18 cellular contexts compared by ENCODE assay signal in the genomic region with DNA sequence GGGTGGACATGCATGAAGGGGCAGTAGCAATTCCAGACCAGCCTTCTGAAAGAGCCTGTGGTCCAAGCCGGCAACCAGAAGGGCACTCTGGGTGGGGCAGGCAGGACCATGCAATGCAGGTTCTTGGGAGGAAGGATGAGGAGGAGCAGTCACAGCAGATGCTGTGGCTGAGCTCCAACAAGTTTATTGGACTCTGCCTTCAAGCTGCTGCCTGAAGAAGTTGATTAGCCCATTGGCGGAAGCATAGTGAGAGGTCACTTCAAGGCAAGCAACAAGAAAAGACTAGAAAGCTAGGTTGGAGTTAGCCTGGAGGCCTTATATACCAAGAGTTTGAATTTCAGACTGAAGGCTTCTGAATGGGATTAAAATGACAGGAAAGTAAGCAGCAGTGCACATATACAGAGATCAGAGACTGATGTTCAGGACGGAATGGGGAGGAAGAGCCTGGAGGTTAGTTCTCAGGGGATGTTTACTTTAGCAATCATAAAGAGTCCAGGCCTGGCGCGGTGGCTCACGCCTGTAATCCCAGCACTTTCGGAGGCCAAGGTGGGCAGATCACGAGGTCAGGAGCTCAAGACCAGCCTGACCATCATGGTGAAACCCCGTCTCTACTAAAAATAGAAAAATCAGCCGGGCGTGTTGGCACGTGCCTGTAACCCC.
"Had no signal": no experiment of that assay in that cellular context is flagged by ENCODE, and none has a peak within 500 bp of the region (broad histone marks: within the 10 kb centered on the region; RNA-seq: fewer than 3 reads in every experiment).

No MANE protein-coding gene starts in this region.

- H3K36me3 Mint-ChIP-seq: activated CD4-positive, alpha-beta memory T cell treated with anti-CD3 and anti-CD28 coated beads for 36 hours; natural killer cell treated with Interleukin-12 subunit alpha and Interleukin-12 subunit beta and Interleukin-15 and Interleukin-18, amount 100 ng/mL, for 72 hours had no signal

- ATAC-seq: foreskin keratinocyte; lower lobe of right lung; natural killer cell treated with Interleukin-12 subunit alpha and Interleukin-12 subunit beta and Interleukin-15 and Interleukin-18, amount 100 ng/mL, for 72 hours; right cardiac atrium; stimulated activated naive CD8-positive, alpha-beta T cell treated with anti-CD3 and anti-CD28 coated beads, Interleukin-15, amount 100 ng/mL, for 72 hours had no signal

- H3K4me1 ChIP-seq: foreskin keratinocyte, lower lobe of right lung, testis had no signal

- H3K4me3 Mint-ChIP-seq: activated CD4-positive, alpha-beta memory T cell treated with anti-CD3 and anti-CD28 coated beads for 36 hours; activated naive CD8-positive, alpha-beta T cell treated with anti-CD3 and anti-CD28 coated beads for 36 hours; activated T-cell treated with anti-CD3 and anti-CD28 coated beads, Interleukin-2, amount 50 U/mL, for 24 hours; natural killer cell treated with Interleukin-12 subunit alpha and Interleukin-12 subunit beta and Interleukin-15 and Interleukin-18, amount 100 ng/mL, for 72 hours; stimulated activated naive CD8-positive, alpha-beta T cell treated with anti-CD3 and anti-CD28 coated beads, Interleukin-15, amount 100 ng/mL, for 72 hours had no signal

- H3K36me3 ChIP-seq: brain microvascular endothelial cell, lower lobe of right lung had no signal

- FAIRE-seq: endothelial cell of umbilical vein had no signal

- H3K4me2 ChIP-seq: smooth muscle cell had no signal

- H3K9me3 ChIP-seq: lower lobe of right lung, testis had no signal

- H3K27ac Mint-ChIP-seq: activated CD4-positive, alpha-beta memory T cell treated with anti-CD3 and anti-CD28 coated beads for 36 hours; activated naive CD8-positive, alpha-beta T cell treated with anti-CD3 and anti-CD28 coated beads for 36 hours; activated T-cell treated with anti-CD3 and anti-CD28 coated beads, Interleukin-2, amount 50 U/mL, for 24 hours; natural killer cell treated with Interleukin-12 subunit alpha and Interleukin-12 subunit beta and Interleukin-15 and Interleukin-18, amount 100 ng/mL, for 72 hours; progenitor cell of endocrine pancreas had no signal

- H3K27ac ChIP-seq: brain microvascular endothelial cell, foreskin keratinocyte, lower lobe of right lung, testis had no signal

- H3K4me3 ChIP-seq: lower lobe of right lung, smooth muscle cell, testis had no signal

- H3K27me3 Mint-ChIP-seq: activated CD4-positive, alpha-beta memory T cell treated with anti-CD3 and anti-CD28 coated beads for 36 hours; activated naive CD8-positive, alpha-beta T cell treated with anti-CD3 and anti-CD28 coated beads for 36 hours; activated T-cell treated with anti-CD3 and anti-CD28 coated beads, Interleukin-2, amount 50 U/mL, for 24 hours; natural killer cell treated with Interleukin-12 subunit alpha and Interleukin-12 subunit beta and Interleukin-15 and Interleukin-18, amount 100 ng/mL, for 72 hours; progenitor cell of endocrine pancreas; stimulated activated naive CD8-positive, alpha-beta T cell treated with anti-CD3 and anti-CD28 coated beads, Interleukin-15, amount 100 ng/mL, for 72 hours had no signal

- H3K9me3 Mint-ChIP-seq: activated CD4-positive, alpha-beta memory T cell treated with anti-CD3 and anti-CD28 coated beads for 36 hours; activated naive CD8-positive, alpha-beta T cell treated with anti-CD3 and anti-CD28 coated beads for 36 hours; activated T-cell treated with anti-CD3 and anti-CD28 coated beads, Interleukin-2, amount 50 U/mL, for 24 hours; natural killer cell treated with Interleukin-12 subunit alpha and Interleukin-12 subunit beta and Interleukin-15 and Interleukin-18, amount 100 ng/mL, for 72 hours; stimulated activated naive CD8-positive, alpha-beta T cell treated with anti-CD3 and anti-CD28 coated beads, Interleukin-15, amount 100 ng/mL, for 72 hours had no signal

- DNase-seq: activated CD4-positive, alpha-beta memory T cell treated with anti-CD3 and anti-CD28 coated beads for 36 hours; activated CD4-positive, alpha-beta T cell treated with anti-CD3 and anti-CD28 coated beads for 1 hour; activated naive CD8-positive, alpha-beta T cell treated with anti-CD3 and anti-CD28 coated beads for 36 hours; activated T-cell treated with anti-CD3 and anti-CD28 coated beads, Interleukin-2, amount 50 U/mL, for 24 hours; brain microvascular endothelial cell; effector CD8-positive, alpha-beta T cell; foreskin keratinocyte; kidney glomerular epithelial cell; lower lobe of right lung; occipital lobe; right cardiac atrium; stimulated activated naive CD8-positive, alpha-beta T cell treated with anti-CD3 and anti-CD28 coated beads, Interleukin-15, amount 100 ng/mL, for 72 hours; T-helper 9 cell; testis had no signal

- H3K27me3 ChIP-seq: brain microvascular endothelial cell, foreskin keratinocyte, testis had no signal
